Comparison of ENCODE assay signal across 10 cellular contexts in genomic region chr4:25029479-25030282, GRCh38. TPM values are rescaled to one million over a fixed set of nuclear protein-coding genes. Genes with fewer than 3 reads are reported as not detected.
DNase-seq lines count a peak whose midpoint lies in the region; ATAC-seq and TF ChIP-seq lines count a peak whose summit lies in the region.
"Had no signal": no experiment of that assay in that cellular context is flagged by ENCODE, and none has a peak within 500 bp of the region (broad histone marks: within the 10 kb centered on the region; RNA-seq: fewer than 3 reads in every experiment).

No MANE protein-coding gene starts in this region.

- no peak overlapping the region for H4K91ac ChIP-seq in trophoblast cell (ENCODE audit: low read depth, low read length)

- no peak overlapping the region for H3K23ac ChIP-seq in trophoblast cell (ENCODE audit: low read length)

- no peak overlapping the region for H4K12ac ChIP-seq in trophoblast cell (ENCODE audit: low read depth, low read length)

- no peak overlapping the region for H2BK12ac ChIP-seq in trophoblast cell (ENCODE audit: low read length)

- H3K36me3 ChIP-seq in CD8-positive, alpha-beta T cell (ENCODE audit: insufficient read depth, low read length), result no peaks in the 10 kb centered on the region
- no peaks in the 10 kb centered on the region for H3K36me3 ChIP-seq in trophoblast cell (ENCODE audit: control insufficient read depth in 1 of 2, insufficient read depth in 2 of 2, low read length in 2 of 2)

- H3K4me3 Mint-ChIP-seq in CD8-positive, alpha-beta T cell, result peak overlapping the region; percentile 33
- H3K4me3 Mint-ChIP-seq in IgD-negative memory B cell, result peak overlapping the region in 3 of 4 donors; percentile 37 to 81 (median 44)
- H3K4me3 Mint-ChIP-seq: activated naive CD4-positive, alpha-beta T cell treated with anti-CD3 and anti-CD28 coated beads, Interleukin-2, amount 10 ng/mL, durations not matched to agents 7 days and 5 days had no signal

- no peak overlapping the region for H4K8ac ChIP-seq in trophoblast cell (ENCODE audit: low read depth, low read length)

- no peak overlapping the region for H3K4ac ChIP-seq in trophoblast cell (ENCODE audit: low read depth, low read length)

- no peaks in the 10 kb centered on the region for H3K79me1 ChIP-seq in trophoblast cell (ENCODE audit: low read length)

- WGBS in trophoblast cell (ENCODE audit: extremely low coverage, insufficient coverage, insufficient read length), result no CpG with 5 or more reads among the region's 20 CpGs

- H3K9ac ChIP-seq in trophoblast cell (ENCODE audit: low read length), result no peak overlapping the region

- no peaks in the 10 kb centered on the region for H3K4me1 ChIP-seq in CD8-positive, alpha-beta T cell (ENCODE audit: insufficient read depth, low read length)
- peaks cover 0 to 7% of the 10 kb centered on the region in 2 experiments for H3K4me1 ChIP-seq in trophoblast cell (ENCODE audit: control insufficient read depth in 1 of 2, insufficient read depth in 2 of 2, low read length in 2 of 2)

- TF ChIP-seq CTCF in CD8-positive, alpha-beta T cell (IDR thresholded peaks at IDR 0.05), result no peak
- TF ChIP-seq CTCF in fibroblast of pulmonary artery (IDR thresholded peaks at IDR 0.05; ENCODE audit: low read length, missing control alignments), result no peak

- H3K36me3 Mint-ChIP-seq in CD8-positive, alpha-beta T cell, result no peaks in the 10 kb centered on the region
- H3K36me3 Mint-ChIP-seq in IgD-negative memory B cell, result peaks cover 3% of the 10 kb centered on the region
- H3K36me3 Mint-ChIP-seq: activated naive CD4-positive, alpha-beta T cell treated with anti-CD3 and anti-CD28 coated beads, Interleukin-2, amount 10 ng/mL, durations not matched to agents 7 days and 5 days had no signal

- POLR2A ChIA-PET in CD8-positive, alpha-beta T cell (lab: Charles Lee), result no interaction called here

- no peak overlapping the region for H2AK5ac ChIP-seq in trophoblast cell (ENCODE audit: low read length)

- peaks cover 6% of the 10 kb centered on the region for H3K4me1 Mint-ChIP-seq in CD8-positive, alpha-beta T cell (ENCODE audit: low read depth)
- H3K4me1 Mint-ChIP-seq in IgD-negative memory B cell, result peaks cover 0 to 11% (median 2%) of the 10 kb centered on the region in 3 donors
- H3K4me1 Mint-ChIP-seq: activated naive CD4-positive, alpha-beta T cell treated with anti-CD3 and anti-CD28 coated beads, Interleukin-2, amount 10 ng/mL, durations not matched to agents 7 days and 5 days had no signal

- no peak overlapping the region for H3K14ac ChIP-seq in trophoblast cell (ENCODE audit: low read length)

- CTCF ChIA-PET in CD8-positive, alpha-beta T cell (lab: Charles Lee), result no interaction called here

- ATAC-seq in CD8-positive, alpha-beta T cell, result no peak
- no peak for ATAC-seq in GM19023 (IDR thresholded peaks at IDR 0.05; ENCODE audit: unreplicated experiment)

- H3K79me2 ChIP-seq in trophoblast cell (ENCODE audit: control insufficient read depth, insufficient read depth, low read length, poor library complexity), result no peaks in the 10 kb centered on the region

- H3K4me2 ChIP-seq in trophoblast cell (ENCODE audit: low read length), result peak overlapping the region; percentile 67

- no peak overlapping the region for H3K4me3 ChIP-seq in CD8-positive, alpha-beta T cell (ENCODE audit: low read depth, low read length)
- H3K4me3 ChIP-seq in fibroblast of pulmonary artery (replicated peaks; ENCODE audit: low read depth, low read length), result peak overlapping the region; percentile 36
- no peak overlapping the region for H3K4me3 ChIP-seq in trophoblast cell (ENCODE audit: low read depth, low read length)

- no peaks in the 10 kb centered on the region for H3K9me3 ChIP-seq in CD8-positive, alpha-beta T cell (ENCODE audit: low read length)
- peaks cover 2% of the 10 kb centered on the region for H3K9me3 ChIP-seq in trophoblast cell (ENCODE audit: insufficient read depth, low read depth, low read length)

- H3K27me3 ChIP-seq in CD8-positive, alpha-beta T cell (ENCODE audit: insufficient read depth, low read length), result peaks cover 33% of the 10 kb centered on the region
- H3K27me3 ChIP-seq in trophoblast cell (ENCODE audit: insufficient read depth, low read length), result peaks cover 14% of the 10 kb centered on the region

- H2BK5ac ChIP-seq in trophoblast cell (ENCODE audit: low read depth, low read length, poor library complexity), result no peak overlapping the region

- no peak overlapping the region for H3K27ac Mint-ChIP-seq in CD8-positive, alpha-beta T cell
- no peak overlapping the region for H3K27ac Mint-ChIP-seq in IgD-negative memory B cell
- H3K27ac Mint-ChIP-seq: activated naive CD4-positive, alpha-beta T cell treated with anti-CD3 and anti-CD28 coated beads, Interleukin-2, amount 10 ng/mL, durations not matched to agents 7 days and 5 days had no signal

- no peak overlapping the region for H2BK120ac ChIP-seq in trophoblast cell (ENCODE audit: insufficient read depth, low read length, poor library complexity)

- no peak for DNase-seq in CD8-positive, alpha-beta T cell
- DNase-seq in fibroblast of pulmonary artery (ENCODE audit: low read depth) (no peak), trophoblast cell (no peak), HuH-7 (ENCODE audit: low spot score) (no peak), medulla oblongata (ENCODE audit: extremely low spot score) (no peak)
- no peak for DNase-seq in activated CD4-positive, alpha-beta T cell treated with anti-CD3 and anti-CD28 coated beads, Interleukin-2, amount 50 U/mL, for 4 hours
- DNase-seq: activated naive CD4-positive, alpha-beta T cell treated with anti-CD3 and anti-CD28 coated beads, Interleukin-2, amount 10 ng/mL, durations not matched to agents 7 days and 5 days had no signal

- H3K27me3 Mint-ChIP-seq in CD8-positive, alpha-beta T cell (ENCODE audit: low read depth), result peaks cover 57% of the 10 kb centered on the region
- H3K27me3 Mint-ChIP-seq in IgD-negative memory B cell, result peaks cover 36% of the 10 kb centered on the region

- H2AFZ ChIP-seq in trophoblast cell (ENCODE audit: insufficient read depth, low read length, poor library complexity), result no peak overlapping the region

- H3K18ac ChIP-seq in trophoblast cell (ENCODE audit: low read length), result no peak overlapping the region

- intact Hi-C loops in CD8-positive, alpha-beta T cell (cut with DNase I, micrococcal nuclease), result no loop called here

- H3K9me3 Mint-ChIP-seq in CD8-positive, alpha-beta T cell, result peaks cover 4% of the 10 kb centered on the region
- H3K9me3 Mint-ChIP-seq in IgD-negative memory B cell, result peaks cover 1 to 10% (median 9%) of the 10 kb centered on the region in 3 donors
- H3K9me3 Mint-ChIP-seq: activated naive CD4-positive, alpha-beta T cell treated with anti-CD3 and anti-CD28 coated beads, Interleukin-2, amount 10 ng/mL, durations not matched to agents 7 days and 5 days had no signal

- no peak overlapping the region for H3K27ac ChIP-seq in CD8-positive, alpha-beta T cell (ENCODE audit: low read depth, low read length)
- H3K27ac ChIP-seq in trophoblast cell (ENCODE audit: low read depth, low read length), result no peak overlapping the region

RNA-seq across cellular contexts. Expression of gene LGI2, which starts 1.1 kb away (rescaled TPM):
- not detected for total RNA-seq in CD8-positive, alpha-beta T cell
- polyA plus RNA-seq in IgD-negative memory B cell, result not detected
- 0.78 and 0.79 TPM in 2 replicates for polyA plus RNA-seq in trophoblast cell (2013)
- total RNA-seq: glomerular endothelial cell had no signal
